Comparison of ENCODE assay signal across 8 cellular contexts in genomic region chrX:9530848-9531274, GRCh38.
DNase-seq lines count a peak whose midpoint lies in the region; ATAC-seq and TF ChIP-seq lines count a peak whose summit lies in the region.

No MANE protein-coding gene starts in this region.

- H2BK120ac ChIP-seq in trophoblast cell (ENCODE audit: insufficient read depth, low read length, poor library complexity): no peak overlapping the region

- no peak overlapping the region for H4K12ac ChIP-seq in trophoblast cell (ENCODE audit: low read depth, low read length)

- peaks cover 89% of the 10 kb centered on the region for H3K79me2 ChIP-seq in PC-3 (ENCODE audit: low read length)
- H3K79me2 ChIP-seq in trophoblast cell (ENCODE audit: control insufficient read depth, insufficient read depth, low read length, poor library complexity): peaks cover 2% of the 10 kb centered on the region

- no peaks in the 10 kb centered on the region for H3K27me3 Mint-ChIP-seq in activated T-helper 2 cell treated with anti-CD3 and anti-CD28 coated beads, Interferon-gamma antibody, Interleukin-2, Interleukin-4, amounts not matched to agents 10 μg/mL and 5 μg/mL and 100 μg/mL, durations not matched to agents 14 hours and 24 hours and 36 hours (ENCODE audit: low read depth)

- no peaks in the 10 kb centered on the region for H3F3A ChIP-seq in PC-3 (ENCODE audit: low read length, unreplicated experiment)

- H3K4ac ChIP-seq in trophoblast cell (ENCODE audit: low read depth, low read length): no peak overlapping the region

- H3K4me3 Mint-ChIP-seq in activated T-helper 2 cell treated with anti-CD3 and anti-CD28 coated beads, Interferon-gamma antibody, Interleukin-2, Interleukin-4, amounts not matched to agents 10 μg/mL and 5 μg/mL and 100 μg/mL, durations not matched to agents 14 hours and 24 hours and 36 hours (ENCODE audit: low read depth): peak overlapping the region; percentile 62

- peak overlapping the region; percentile 18 for H3K27ac Mint-ChIP-seq in activated T-helper 2 cell treated with anti-CD3 and anti-CD28 coated beads, Interferon-gamma antibody, Interleukin-2, Interleukin-4, amounts not matched to agents 10 μg/mL and 5 μg/mL and 100 μg/mL, durations not matched to agents 14 hours and 24 hours and 36 hours

- H3K4me1 ChIP-seq in BLaER1 treated with 17β-estradiol and CSF1 and Interleukin-3, amounts not matched to agents 10 nM and 100 nM: peaks cover 64 to 91% (median 82%) of the 10 kb centered on the region in 10 experiments
- H3K4me1 ChIP-seq in PC-3 (ENCODE audit: insufficient read depth, low read length) (no peaks in the 10 kb centered on the region), trophoblast cell (ENCODE audit: control insufficient read depth in 1 of 2, insufficient read depth in 2 of 2, low read length in 2 of 2) (peaks cover 4 to 12% of the 10 kb centered on the region in 2 experiments), uterus (no peaks in the 10 kb centered on the region)

- no peak overlapping the region for H2AFZ ChIP-seq in PC-3 (ENCODE audit: low read length)
- no peak overlapping the region for H2AFZ ChIP-seq in trophoblast cell (ENCODE audit: insufficient read depth, low read length, poor library complexity)

- H3K27me3 ChIP-seq in BLaER1 treated with 17β-estradiol and CSF1 and Interleukin-3, amounts not matched to agents 10 nM and 100 nM: no peaks in the 10 kb centered on the region
- no peaks in the 10 kb centered on the region for H3K27me3 ChIP-seq in PC-3 (ENCODE audit: low read length)
- H3K27me3 ChIP-seq in trophoblast cell (ENCODE audit: insufficient read depth, low read length): no peaks in the 10 kb centered on the region
- no peaks in the 10 kb centered on the region for H3K27me3 ChIP-seq in uterus

- peak; percentile 66 for ATAC-seq in GM19328 (IDR thresholded peaks at IDR 0.05; ENCODE audit: unreplicated experiment)
- ATAC-seq in HG03571 (IDR thresholded peaks at IDR 0.05; ENCODE audit: unreplicated experiment): peak; percentile 61
- peak; percentile 72 for ATAC-seq in PC-3

- CTCF ChIA-PET in PC-3 (lab: Charles Lee): no interaction called here

- TF ChIP-seq CTCF in PC-3 (conservative IDR thresholded peaks at IDR 0.05; ENCODE audit: low read depth, low read length): no peak
- TF ChIP-seq CTCF in uterus (IDR thresholded peaks at IDR 0.05): no peak

- no peak overlapping the region for H3K4me3 ChIP-seq in BLaER1 treated with 17β-estradiol and CSF1 and Interleukin-3, amounts not matched to agents 10 nM and 100 nM
- no peak overlapping the region for H3K4me3 ChIP-seq in PC-3 (ENCODE audit: low read length)
- no peak overlapping the region for H3K4me3 ChIP-seq in trophoblast cell (ENCODE audit: low read depth, low read length)
- H3K4me3 ChIP-seq in uterus: no peak overlapping the region

- POLR2A ChIA-PET in PC-3 (lab: Charles Lee; ENCODE audit: unreplicated experiment): no interaction called here

- H2BK12ac ChIP-seq in trophoblast cell (ENCODE audit: low read length): no peak overlapping the region

- H2BK5ac ChIP-seq in trophoblast cell (ENCODE audit: low read depth, low read length, poor library complexity): no peak overlapping the region

- no peak overlapping the region for H3K9ac ChIP-seq in BLaER1 treated with 17β-estradiol and CSF1 and Interleukin-3, amounts not matched to agents 10 nM and 100 nM
- H3K9ac ChIP-seq in PC-3 (ENCODE audit: low read length) (no peak overlapping the region), trophoblast cell (ENCODE audit: low read length) (no peak overlapping the region)

- H3K9me2 ChIP-seq in PC-3 (replicated peaks; ENCODE audit: low read length): no peaks in the 10 kb centered on the region

- BruUV-seq in PC-3 (replicated peaks; lab: Mats Ljungman, UMichigan): no TSS peak

- H4K20me1 ChIP-seq in BLaER1 treated with 17β-estradiol and CSF1 and Interleukin-3, amounts not matched to agents 10 nM and 100 nM: peaks cover 81 to 99% (median 97%) of the 10 kb centered on the region in 11 experiments
- H4K20me1 ChIP-seq in PC-3 (ENCODE audit: low read length): peaks cover 9% of the 10 kb centered on the region; the same call in 1 of the 2 replicates

- peak overlapping the region; percentile 4 to 61 (median 43); a peak in 19 of 22 replicates for H3K4me2 ChIP-seq in BLaER1 treated with 17β-estradiol and CSF1 and Interleukin-3, amounts not matched to agents 10 nM and 100 nM
- peak overlapping the region; percentile 26; the same call in 1 of the 2 replicates for H3K4me2 ChIP-seq in PC-3 (ENCODE audit: low read length)
- peak overlapping the region; percentile 23 for H3K4me2 ChIP-seq in trophoblast cell (ENCODE audit: low read length)

- H3K36me3 ChIP-seq in BLaER1 treated with 17β-estradiol and CSF1 and Interleukin-3, amounts not matched to agents 10 nM and 100 nM: peaks cover 0 to 8% (median 0%) of the 10 kb centered on the region in 11 experiments; a peak in 2 of 22 replicates
- H3K36me3 ChIP-seq in PC-3 (ENCODE audit: low read depth, low read length) (no peaks in the 10 kb centered on the region), trophoblast cell (ENCODE audit: control insufficient read depth in 1 of 2, insufficient read depth in 2 of 2, low read length in 2 of 2) (no peaks in the 10 kb centered on the region), uterus (no peaks in the 10 kb centered on the region)

- no peaks in the 10 kb centered on the region for H3K9me3 Mint-ChIP-seq in activated T-helper 2 cell treated with anti-CD3 and anti-CD28 coated beads, Interferon-gamma antibody, Interleukin-2, Interleukin-4, amounts not matched to agents 10 μg/mL and 5 μg/mL and 100 μg/mL, durations not matched to agents 14 hours and 24 hours and 36 hours

- TF ChIP-seq POLR2A in uterus (IDR thresholded peaks at IDR 0.05): no peak

- H3K14ac ChIP-seq in trophoblast cell (ENCODE audit: low read length): no peak overlapping the region

- peaks cover 29% of the 10 kb centered on the region for H3K4me1 Mint-ChIP-seq in activated T-helper 2 cell treated with anti-CD3 and anti-CD28 coated beads, Interferon-gamma antibody, Interleukin-2, Interleukin-4, amounts not matched to agents 10 μg/mL and 5 μg/mL and 100 μg/mL, durations not matched to agents 14 hours and 24 hours and 36 hours (ENCODE audit: low read depth)

- H3K36me3 Mint-ChIP-seq in activated T-helper 2 cell treated with anti-CD3 and anti-CD28 coated beads, Interferon-gamma antibody, Interleukin-2, Interleukin-4, amounts not matched to agents 10 μg/mL and 5 μg/mL and 100 μg/mL, durations not matched to agents 14 hours and 24 hours and 36 hours (ENCODE audit: low read depth): peaks cover 13% of the 10 kb centered on the region

- H2AK5ac ChIP-seq in trophoblast cell (ENCODE audit: low read length): no peak overlapping the region

- H3K9me3 ChIP-seq in BLaER1 treated with 17β-estradiol and CSF1 and Interleukin-3, amounts not matched to agents 10 nM and 100 nM (replicated peaks in 1 of 11): no peaks in the 10 kb centered on the region; a peak in 1 of 22 replicates
- H3K9me3 ChIP-seq in PC-3 (ENCODE audit: low read length): no peaks in the 10 kb centered on the region
- H3K9me3 ChIP-seq in trophoblast cell (ENCODE audit: insufficient read depth, low read depth, low read length): no peaks in the 10 kb centered on the region
- H3K9me3 ChIP-seq in uterus: no peaks in the 10 kb centered on the region

- no peak overlapping the region for H3K23ac ChIP-seq in trophoblast cell (ENCODE audit: low read length)

- H4K8ac ChIP-seq in trophoblast cell (ENCODE audit: low read depth, low read length): no peak overlapping the region

- DNase-seq in PC-3 (peak; percentile 35), germinal center (ENCODE audit: low spot score) (peak; percentile 77), trophoblast cell (peak; percentile 33 to 56), uterus (peak; percentile 75 to 79)
- DNase-seq in activated T-helper 2 cell treated with anti-CD3 and anti-CD28 coated beads, Interferon-gamma antibody, Interleukin-2, Interleukin-4, amounts not matched to agents 10 μg/mL and 5 μg/mL and 100 μg/mL, durations not matched to agents 14 hours and 24 hours and 36 hours (ENCODE audit: low spot score): peak; percentile 49

- no peak overlapping the region for H4K91ac ChIP-seq in trophoblast cell (ENCODE audit: low read depth, low read length)

- intact Hi-C loops in PC-3 (cut with micrococcal nuclease) (no loop called here), uterus (cut with DNase I; ENCODE audit: low total_unique reads) (no loop called here)
- intact Hi-C loops in activated T-helper 2 cell treated with anti-CD3 and anti-CD28 coated beads, Interferon-gamma antibody, Interleukin-2, Interleukin-4, amounts not matched to agents 10 μg/mL and 5 μg/mL and 100 μg/mL, durations not matched to agents 14 hours and 24 hours and 36 hours (cut with micrococcal nuclease): loop anchor here (10.0 kb wide), 1 partner anchor 66 kb away; the partner anchor contains the start of gene TBL1X

- no peak overlapping the region for H3K18ac ChIP-seq in trophoblast cell (ENCODE audit: low read length)

- no peaks in the 10 kb centered on the region for H3K79me1 ChIP-seq in trophoblast cell (ENCODE audit: low read length)

- H3K27ac ChIP-seq in BLaER1 treated with 17β-estradiol and CSF1 and Interleukin-3, amounts not matched to agents 10 nM and 100 nM: no peak overlapping the region
- H3K27ac ChIP-seq in PC-3 (ENCODE audit: low read length): no peak overlapping the region
- H3K27ac ChIP-seq in trophoblast cell (ENCODE audit: low read depth, low read length): no peak overlapping the region
- H3K27ac ChIP-seq in uterus: no peak overlapping the region

- WGBS in trophoblast cell (ENCODE audit: extremely low coverage, insufficient coverage, insufficient read length): no CpG with 5 or more reads among the region's 9 CpGs
